ENCODE assay signal across 2 cellular contexts in genomic region chr7:149007615-149008014, GRCh38.
TF ChIP-seq lines count a peak whose summit lies in the region.

No MANE protein-coding gene starts in this region.

TF ChIP-seq in HCT116, 20 proteins besides CTCF, POLR2A, EP300 and RAD21 (continued from another document):
- TF ChIP-seq EZH2 (IDR thresholded peaks at IDR 0.05) (no peak), EGR1 (IDR thresholded peaks at IDR 0.05; ENCODE audit: low read depth) (no peak), POLR2AphosphoS5 (IDR thresholded peaks at IDR 0.05; ENCODE audit: low read depth, low read length) (no peak), SRF (IDR thresholded peaks at IDR 0.05; ENCODE audit: low read depth) (no peak), CBX3 (IDR thresholded peaks at IDR 0.05; ENCODE audit: low read depth) (no peak), FOSL1 (IDR thresholded peaks at IDR 0.05; ENCODE audit: low read depth) (no peak)
- TF ChIP-seq, protein P1, sequence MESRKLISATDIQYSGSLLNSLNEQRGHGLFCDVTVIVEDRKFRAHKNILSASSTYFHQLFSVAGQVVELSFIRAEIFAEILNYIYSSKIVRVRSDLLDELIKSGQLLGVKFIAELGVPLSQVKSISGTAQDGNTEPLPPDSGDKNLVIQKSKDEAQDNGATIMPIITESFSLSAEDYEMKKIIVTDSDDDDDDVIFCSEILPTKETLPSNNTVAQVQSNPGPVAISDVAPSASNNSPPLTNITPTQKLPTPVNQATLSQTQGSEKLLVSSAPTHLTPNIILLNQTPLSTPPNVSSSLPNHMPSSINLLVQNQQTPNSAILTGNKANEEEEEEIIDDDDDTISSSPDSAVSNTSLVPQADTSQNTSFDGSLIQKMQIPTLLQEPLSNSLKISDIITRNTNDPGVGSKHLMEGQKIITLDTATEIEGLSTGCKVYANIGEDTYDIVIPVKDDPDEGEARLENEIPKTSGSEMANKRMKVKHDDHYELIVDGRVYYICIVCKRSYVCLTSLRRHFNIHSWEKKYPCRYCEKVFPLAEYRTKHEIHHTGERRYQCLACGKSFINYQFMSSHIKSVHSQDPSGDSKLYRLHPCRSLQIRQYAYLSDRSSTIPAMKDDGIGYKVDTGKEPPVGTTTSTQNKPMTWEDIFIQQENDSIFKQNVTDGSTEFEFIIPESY (IDR thresholded peaks at IDR 0.05; ENCODE audit: extremely low read depth, insufficient replicate concordance, low read length) = no peak
TF ChIP-seq in HCT116: peak in this region for 0.

TF ChIP-seq in SK-N-SH treated with all-trans-retinoic acid at 6 μM for 48 hours, 23 proteins besides CTCF, POLR2A, EP300 and RAD21:
- TF ChIP-seq CSRNP3 (CRISPR knock-in tag; IDR thresholded peaks at IDR 0.05) (no peak), PPARA (CRISPR knock-in tag; IDR thresholded peaks at IDR 0.05; ENCODE audit: borderline replicate concordance) (no peak), CSDC2 (CRISPR knock-in tag; IDR thresholded peaks at IDR 0.05) (no peak), OSR1 (CRISPR knock-in tag; IDR thresholded peaks at IDR 0.05) (no peak), ZC3H10 (CRISPR knock-in tag; IDR thresholded peaks at IDR 0.05) (no peak), ZNF8 (CRISPR knock-in tag; IDR thresholded peaks at IDR 0.05) (no peak), ISL1 (CRISPR knock-in tag; IDR thresholded peaks at IDR 0.05) (no peak), TCF4 (CRISPR knock-in tag; IDR thresholded peaks at IDR 0.05; ENCODE audit: borderline replicate concordance) (no peak), TOX (CRISPR knock-in tag; IDR thresholded peaks at IDR 0.05; ENCODE audit: borderline replicate concordance) (no peak), ZFP3 (CRISPR knock-in tag; IDR thresholded peaks at IDR 0.05) (no peak), SNAI2 (CRISPR knock-in tag; IDR thresholded peaks at IDR 0.05) (no peak), ESRRG (CRISPR knock-in tag; IDR thresholded peaks at IDR 0.05) (no peak), GLIS3 (CRISPR knock-in tag; IDR thresholded peaks at IDR 0.05) (no peak), TSHZ2 (CRISPR knock-in tag; IDR thresholded peaks at IDR 0.05) (no peak), ARNTL (CRISPR knock-in tag; IDR thresholded peaks at IDR 0.05; ENCODE audit: borderline replicate concordance, low read depth) (no peak), POU6F1 (CRISPR knock-in tag; IDR thresholded peaks at IDR 0.05; ENCODE audit: borderline replicate concordance, low read depth) (no peak)
- TF ChIP-seq, protein P2, sequence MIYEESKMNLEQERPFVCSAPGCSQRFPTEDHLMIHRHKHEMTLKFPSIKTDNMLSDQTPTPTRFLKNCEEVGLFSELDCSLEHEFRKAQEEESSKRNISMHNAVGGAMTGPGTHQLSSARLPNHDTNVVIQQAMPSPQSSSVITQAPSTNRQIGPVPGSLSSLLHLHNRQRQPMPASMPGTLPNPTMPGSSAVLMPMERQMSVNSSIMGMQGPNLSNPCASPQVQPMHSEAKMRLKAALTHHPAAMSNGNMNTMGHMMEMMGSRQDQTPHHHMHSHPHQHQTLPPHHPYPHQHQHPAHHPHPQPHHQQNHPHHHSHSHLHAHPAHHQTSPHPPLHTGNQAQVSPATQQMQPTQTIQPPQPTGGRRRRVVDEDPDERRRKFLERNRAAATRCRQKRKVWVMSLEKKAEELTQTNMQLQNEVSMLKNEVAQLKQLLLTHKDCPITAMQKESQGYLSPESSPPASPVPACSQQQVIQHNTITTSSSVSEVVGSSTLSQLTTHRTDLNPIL (CRISPR knock-in tag; IDR thresholded peaks at IDR 0.05; ENCODE audit: low read depth) = no peak
